8 cellular contexts compared by ENCODE assay signal in genomic region chr1:210232524-210233215, GRCh38. TPM values are rescaled to one million over a fixed set of nuclear protein-coding genes. Genes with fewer than 3 reads are reported as not detected.
DNase-seq lines count a peak whose midpoint lies in the region; ATAC-seq and TF ChIP-seq lines count a peak whose summit lies in the region.

TSS of gene SERTAD4 (plus strand) at chr1:210232796. CDS start at chr1:210237961, 5,165 bp downstream.

- WGBS in psoas muscle, 3 donors, result 0 to 1% (median 1%) methylated on average over 49 to 79 of the region's 79 CpGs

- H3K27ac ChIP-seq in ascending aorta (peak within 1 kb of the TSS; percentile 91 to 92), psoas muscle (peak within 1 kb of the TSS; percentile 53)

- H3K36me3 ChIP-seq in ascending aorta (peaks cover 0 to 3% of the 10 kb centered on the region in 2 donors), psoas muscle (ENCODE audit: insufficient read depth in 1 of 2, low read depth in 1 of 2) (no peaks in the 10 kb centered on the region)

- H3K4me3 ChIP-seq in ascending aorta (peak within 1 kb of the TSS; percentile 87 to 90), psoas muscle (peak within 1 kb of the TSS; percentile 71)

- DNase-seq in Daoy (ENCODE audit: low read depth) (peak; percentile 79), NCI-H1694 treated with DMSO at 0.1 percent for 48 hours (lab: John Stamatoyannopoulos, UW) (peak; percentile 53), ascending aorta (ENCODE audit: low spot score in 2 of 2) (no peak), hypothalamus (lab: John Stamatoyannopoulos, UW) (peak in 31 of 51 donors; percentile 4 to 65 (median 39)), psoas muscle (peak in 1 of 2 donors; percentile 34), OCI-M1 (lab: John Stamatoyannopoulos, UW) (no peak)

- H3K9me3 ChIP-seq in ascending aorta, result no peaks in the 10 kb centered on the region
- no peaks in the 10 kb centered on the region for H3K9me3 ChIP-seq in psoas muscle

- H3K4me1 ChIP-seq in ascending aorta (peaks cover 4 to 27% of the 10 kb centered on the region in 2 donors), psoas muscle (peaks cover 15% of the 10 kb centered on the region)

- intact Hi-C loops in ascending aorta (cut with DNase I), result loop anchor here (2.0 to 10.0 kb wide), 2 partner anchors 60 to 1022 kb away; partner anchors contain the start of gene RCOR3
- intact Hi-C loops in psoas muscle (cut with DNase I), result no loop called here

- H3K27me3 ChIP-seq in ascending aorta (no peaks in the 10 kb centered on the region), psoas muscle (ENCODE audit: insufficient read depth in 3 of 3, low read length in 2 of 3) (peaks cover 0 to 76% (median 12%) of the 10 kb centered on the region in 3 donors)

- TF ChIP-seq CTCF in ascending aorta (IDR thresholded peaks at IDR 0.05) (no peak), psoas muscle (IDR thresholded peaks at IDR 0.05) (no peak)

- ATAC-seq in psoas muscle, result peak in 1 of 4 donors; percentile 6
- ATAC-seq in HG02759 (IDR thresholded peaks at IDR 0.05; ENCODE audit: unreplicated experiment), result no peak
- ATAC-seq in HG03139 (IDR thresholded peaks at IDR 0.05; ENCODE audit: unreplicated experiment), result no peak

RNA-seq across cellular contexts. Expression of gene SERTAD4, which starts in this region (rescaled TPM):
- 4.4 and 5.1 TPM in 2 replicates for total RNA-seq in Daoy (2014; rRNA removed; shearing (Covaris generic))
- total RNA-seq in ascending aorta (4.0 TPM), psoas muscle (1 to 10 TPM in 1 of 4 donors, under 1 TPM in 3; 0.17 to 1.3 (median 0.36) TPM)
- under 1 TPM; 0.12 to 0.25 (median 0.18) TPM for polyA plus RNA-seq in psoas muscle

Comparison
In these comparisons a context has a peak if more than half of its experiments do, and no peak if none do; other contexts are left out.
1. DNase-seq: peak in Daoy (single experiment), NCI-H1694 treated with DMSO at 0.1 percent for 48 hours (single experiment) and hypothalamus (31 of 51); none in ascending aorta (0 of 2) and OCI-M1 (single experiment).